In the genomic region with DNA sequence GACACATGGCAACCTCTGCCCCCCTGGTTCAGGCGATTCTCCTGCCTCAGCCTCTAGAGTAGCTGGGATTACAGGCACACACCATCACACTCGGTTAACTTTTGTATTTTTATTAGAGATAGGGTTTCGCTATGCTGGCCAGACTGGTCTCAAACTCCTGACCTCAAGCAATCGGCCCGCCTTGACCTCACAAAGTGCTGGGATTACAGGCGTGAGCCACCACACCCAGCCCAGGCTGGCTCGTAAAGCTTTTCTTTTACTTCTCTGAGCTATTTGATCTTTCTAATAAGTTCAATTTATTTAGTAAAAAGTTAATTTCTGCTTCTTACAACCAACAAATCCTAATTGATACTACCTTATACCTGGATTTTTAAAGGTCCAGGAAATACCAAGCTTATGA, we compare ENCODE assay signal across 22 cellular contexts.
"Had no signal": no experiment of that assay in that cellular context is flagged by ENCODE, and none has a peak within 500 bp of the region (broad histone marks: within the 10 kb centered on the region; RNA-seq: fewer than 3 reads in every experiment).

No MANE protein-coding gene starts in this region.

- H3K27me3 ChIP-seq: heart left ventricle, right lobe of liver, suprapubic skin, thyroid gland, upper lobe of left lung, uterus had no signal

- ATAC-seq: effector memory CD8-positive, alpha-beta T cell; heart left ventricle; left lobe of liver; lower lobe of right lung; right lobe of liver; stimulated activated effector memory CD8-positive, alpha-beta T cell treated with anti-CD3 and anti-CD28 coated beads, Interleukin-12 subunit alpha, Interleukin-12 subunit beta, amount 100 ng/mL, for 72 hours; stimulated activated naive CD8-positive, alpha-beta T cell treated with anti-CD3 and anti-CD28 coated beads, Interleukin-15, Interleukin-2, amounts not matched to agents 100 U/mL and 50 U/mL, for 24 hours had no signal

- H3K4me3 Mint-ChIP-seq: dendritic cell treated with granulocyte-macrophage colony-stimulating factor and Interleukin-4, amounts not matched to agents 40 ng/mL and 50 ng/mL, for 4 days; effector memory CD8-positive, alpha-beta T cell; nephron; stimulated activated effector memory CD8-positive, alpha-beta T cell treated with anti-CD3 and anti-CD28 coated beads, Interleukin-12 subunit alpha, Interleukin-12 subunit beta, amount 100 ng/mL, for 72 hours had no signal

- H3K4me3 ChIP-seq: heart left ventricle, lower lobe of right lung, prostate gland, right lobe of liver, suprapubic skin, thyroid gland, upper lobe of left lung, uterus had no signal

- H3K27me3 Mint-ChIP-seq: dendritic cell treated with granulocyte-macrophage colony-stimulating factor and Interleukin-4, amounts not matched to agents 40 ng/mL and 50 ng/mL, for 4 days; effector memory CD8-positive, alpha-beta T cell had no signal

- H3K27ac Mint-ChIP-seq: dendritic cell treated with granulocyte-macrophage colony-stimulating factor and Interleukin-4, amounts not matched to agents 40 ng/mL and 50 ng/mL, for 4 days; effector memory CD8-positive, alpha-beta T cell; nephron; stimulated activated effector memory CD8-positive, alpha-beta T cell treated with anti-CD3 and anti-CD28 coated beads, Interleukin-12 subunit alpha, Interleukin-12 subunit beta, amount 100 ng/mL, for 72 hours had no signal

- H3K9me3 ChIP-seq: heart left ventricle, lower lobe of right lung, prostate gland, right lobe of liver, suprapubic skin, thyroid gland, upper lobe of left lung, uterus had no signal

- H3K9me3 Mint-ChIP-seq: dendritic cell treated with granulocyte-macrophage colony-stimulating factor and Interleukin-4, amounts not matched to agents 40 ng/mL and 50 ng/mL, for 4 days; effector memory CD8-positive, alpha-beta T cell; nephron; stimulated activated effector memory CD8-positive, alpha-beta T cell treated with anti-CD3 and anti-CD28 coated beads, Interleukin-12 subunit alpha, Interleukin-12 subunit beta, amount 100 ng/mL, for 72 hours had no signal

- DNase-seq: effector memory CD8-positive, alpha-beta T cell; erythroblast; heart left ventricle; hippocampal formation; kidney glomerular epithelial cell; lower lobe of right lung; mesenchymal stem cell; midbrain; right lobe of liver; stimulated activated CD4-positive, alpha-beta T cell treated with anti-CD3 and anti-CD28 coated beads, Interleukin-4, amount 100 ng/mL, for 1 hour; stimulated activated CD8-positive, alpha-beta memory T cell treated with anti-CD3 and anti-CD28 coated beads, Interleukin-4, amount 100 ng/mL, for 48 hours; stimulated activated naive CD8-positive, alpha-beta T cell treated with anti-CD3 and anti-CD28 coated beads, Interleukin-15, Interleukin-2, amounts not matched to agents 100 U/mL and 50 U/mL, for 24 hours; thyroid gland; upper lobe of left lung; uterus had no signal

- H3K4me1 ChIP-seq: lower lobe of right lung, parathyroid adenoma, prostate gland, right lobe of liver, suprapubic skin, thyroid gland, upper lobe of left lung, uterus had no signal

- H3K36me3 ChIP-seq: heart left ventricle, lower lobe of right lung, prostate gland, right lobe of liver, suprapubic skin, thyroid gland, upper lobe of left lung, uterus had no signal

- H3K27ac ChIP-seq: heart left ventricle, lower lobe of right lung, parathyroid adenoma, prostate gland, right lobe of liver, suprapubic skin, thyroid gland, upper lobe of left lung, uterus had no signal
